In genomic region chr1:229258851-229259110, GRCh38 we compare ENCODE assay signal across 14 cellular contexts. TPM values are rescaled to one million over a fixed set of nuclear protein-coding genes. Genes with fewer than 3 reads are reported as not detected.
DNase-seq lines count a peak whose midpoint lies in the region; ATAC-seq and TF ChIP-seq lines count a peak whose summit lies in the region.
"Had no signal": no experiment of that assay in that cellular context is flagged by ENCODE, and none has a peak within 500 bp of the region (broad histone marks: within the 10 kb centered on the region; RNA-seq: fewer than 3 reads in every experiment).

No MANE protein-coding gene starts in this region.

- ATAC-seq in CD4-positive, CD25-positive, alpha-beta regulatory T cell (ENCODE audit: low read depth in 2 of 2): no peak
- peak; percentile 21 for ATAC-seq in foreskin keratinocyte

- H3K27ac ChIP-seq in ACC112 (ENCODE audit: low read depth, low read length) (no peak overlapping the region), SJCRH30 (no peak overlapping the region), foreskin keratinocyte (no peak overlapping the region)
- H3K27ac ChIP-seq in CD4-positive, CD25-positive, alpha-beta regulatory T cell (ENCODE audit: insufficient read depth, low read length, poor library complexity, severe bottlenecking): no peak overlapping the region

- H2AFZ ChIP-seq in ACC112 (ENCODE audit: low read length, unreplicated experiment): peak overlapping the region; percentile 3

- no peak overlapping the region for H3K4me3 Mint-ChIP-seq in CD4-positive, CD25-positive, alpha-beta regulatory T cell
- no peak overlapping the region for H3K4me3 Mint-ChIP-seq in chondrocyte (ENCODE audit: unreplicated experiment)
- H3K4me3 Mint-ChIP-seq: naive B cell had no signal

- no peaks in the 10 kb centered on the region for H3K9me3 ChIP-seq in CD4-positive, CD25-positive, alpha-beta regulatory T cell (ENCODE audit: control insufficient read depth in 2 of 2, low read length in 2 of 2)
- no peaks in the 10 kb centered on the region for H3K9me3 ChIP-seq in SJCRH30 (replicated peaks)
- H3K9me3 ChIP-seq: MG63 had no signal

- H3K4me3 ChIP-seq in ACC112 (ENCODE audit: low read depth, low read length) (no peak overlapping the region), SJCRH30 (peak overlapping the region; percentile 12)
- H3K4me3 ChIP-seq in CD4-positive, CD25-positive, alpha-beta regulatory T cell (ENCODE audit: low read depth, low read length): no peak overlapping the region
- H3K4me3 ChIP-seq: MG63 had no signal

- DNase-seq in CD4-positive, CD25-positive, alpha-beta regulatory T cell: no peak
- DNase-seq in SJCRH30 (no peak), foreskin keratinocyte (peak in 1 of 2 donors; percentile 17), CD1c-positive myeloid dendritic cell (ENCODE audit: extremely low spot score) (no peak), SKM-1 treated with dmso at 0.1 percent for 144 hours (lab: John Stamatoyannopoulos, UW; ENCODE audit: unreplicated experiment) (no peak), chondrocyte (ENCODE audit: low spot score) (no peak)
- DNase-seq in activated CD4-positive, alpha-beta T cell treated with anti-CD3 and anti-CD28 coated beads for 4 hours: no peak
- DNase-seq: activated naive CD4-positive, alpha-beta T cell treated with anti-CD3 and anti-CD28 coated beads, Interleukin-2, amount 50 U/mL, for 16 hours; hippocampal formation; MG63; naive B cell; stimulated activated CD4-positive, alpha-beta T cell treated with anti-CD3 and anti-CD28 coated beads, Interleukin-2, amount 100 ng/mL, for 24 hours; trophoblast cell had no signal

- peak overlapping the region in 2 of 3 donors; percentile 20 to 90 for H3K27ac Mint-ChIP-seq in CD4-positive, CD25-positive, alpha-beta regulatory T cell
- H3K27ac Mint-ChIP-seq in chondrocyte (ENCODE audit: unreplicated experiment): no peak overlapping the region

- no peak for TF ChIP-seq CTCF in foreskin keratinocyte (conservative IDR thresholded peaks at IDR 0.05)
- no peak for TF ChIP-seq CTCF in chondrocyte (IDR thresholded peaks at IDR 0.05)

- H3K4me1 ChIP-seq in ACC112 (ENCODE audit: control insufficient read depth, insufficient read depth, low read length, unreplicated experiment) (no peaks in the 10 kb centered on the region), SJCRH30 (no peaks in the 10 kb centered on the region), foreskin keratinocyte (peaks cover 6% of the 10 kb centered on the region)
- H3K4me1 ChIP-seq in CD4-positive, CD25-positive, alpha-beta regulatory T cell (ENCODE audit: control insufficient read depth, insufficient read depth, low read length, poor library complexity, severe bottlenecking): peaks cover 24% of the 10 kb centered on the region

- H3K27me3 Mint-ChIP-seq in CD4-positive, CD25-positive, alpha-beta regulatory T cell: peaks cover 11% of the 10 kb centered on the region
- H3K27me3 Mint-ChIP-seq in chondrocyte (ENCODE audit: low read depth): peaks cover 2% of the 10 kb centered on the region

- no peaks in the 10 kb centered on the region for H3K36me3 ChIP-seq in ACC112 (ENCODE audit: insufficient read depth, low read length)
- no peaks in the 10 kb centered on the region for H3K36me3 ChIP-seq in CD4-positive, CD25-positive, alpha-beta regulatory T cell (ENCODE audit: control insufficient read depth, insufficient read depth, low read length)
- no peaks in the 10 kb centered on the region for H3K36me3 ChIP-seq in SJCRH30
- H3K36me3 ChIP-seq: MG63 had no signal

- H3K9me3 Mint-ChIP-seq in CD4-positive, CD25-positive, alpha-beta regulatory T cell: peaks cover 0 to 2% (median 0%) of the 10 kb centered on the region in 7 donors
- no peaks in the 10 kb centered on the region for H3K9me3 Mint-ChIP-seq in chondrocyte (ENCODE audit: low read depth)
- H3K9me3 Mint-ChIP-seq: naive B cell had no signal

- H3K27me3 ChIP-seq in ACC112 (ENCODE audit: insufficient read depth, low read length) (no peaks in the 10 kb centered on the region), SJCRH30 (no peaks in the 10 kb centered on the region), foreskin keratinocyte (no peaks in the 10 kb centered on the region)
- H3K27me3 ChIP-seq in CD4-positive, CD25-positive, alpha-beta regulatory T cell (ENCODE audit: control insufficient read depth, insufficient read depth, low read length): no peaks in the 10 kb centered on the region
- H3K27me3 ChIP-seq: MG63 had no signal

- no peaks in the 10 kb centered on the region for H3K36me3 Mint-ChIP-seq in CD4-positive, CD25-positive, alpha-beta regulatory T cell
- H3K36me3 Mint-ChIP-seq in chondrocyte (ENCODE audit: low read depth): no peaks in the 10 kb centered on the region
- H3K36me3 Mint-ChIP-seq: naive B cell had no signal

- H3K79me2 ChIP-seq in ACC112 (ENCODE audit: control insufficient read depth, insufficient read depth, low read length, unreplicated experiment): no peaks in the 10 kb centered on the region

- H3K4me1 Mint-ChIP-seq in CD4-positive, CD25-positive, alpha-beta regulatory T cell: peaks cover 13 to 33% (median 22%) of the 10 kb centered on the region in 4 donors
- peaks cover 5% of the 10 kb centered on the region for H3K4me1 Mint-ChIP-seq in chondrocyte (ENCODE audit: low read depth)

RNA-seq across cellular contexts. Expression of gene RAB4A, which starts 12.1 kb away (rescaled TPM):
- 33.4 TPM for total RNA-seq in CD4-positive, CD25-positive, alpha-beta regulatory T cell
- polyA plus RNA-seq in CD4-positive, CD25-positive, alpha-beta regulatory T cell: 10 to 100 TPM; 23.2 to 27.1 (median 24.3) TPM
- total RNA-seq in SJCRH30 (2014; rRNA removed; shearing (Covaris generic)): 28.5 and 31.3 TPM in 2 replicates
- total RNA-seq in foreskin keratinocyte (24.4 and 27.1 TPM in 2 replicates), chondrocyte (43.4 to 62.4 TPM (median 58.6 TPM) in 3 replicates)
- 34.6 and 40.7 TPM in 2 replicates for polyA plus RNA-seq in foreskin keratinocyte
